Comparison of ENCODE assay signal across 23 cellular contexts in the genomic region with DNA sequence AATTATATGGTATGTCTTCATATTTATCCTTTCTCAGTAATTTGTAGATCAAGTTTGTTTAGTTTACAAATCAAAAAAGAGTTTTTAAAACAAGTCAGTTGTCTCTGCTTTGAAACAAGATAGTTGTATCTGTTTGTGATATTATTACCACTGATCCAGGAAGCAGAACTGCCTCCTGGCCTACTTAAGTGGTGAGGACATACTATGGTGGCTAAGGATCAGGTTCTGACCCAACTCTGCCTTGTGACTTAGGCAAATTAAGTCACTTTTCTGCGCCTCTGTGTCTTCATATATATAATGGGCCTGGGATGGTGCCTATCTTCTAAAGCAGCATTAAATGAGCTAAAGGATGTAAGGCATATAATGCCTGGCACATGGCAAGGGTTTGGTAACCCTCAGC.
"Had no signal": no experiment of that assay in that cellular context is flagged by ENCODE, and none has a peak within 500 bp of the region (broad histone marks: within the 10 kb centered on the region; RNA-seq: fewer than 3 reads in every experiment).

No MANE protein-coding gene starts in this region.

- H2AFZ ChIP-seq: hepatocyte had no signal

- H3K27me3 ChIP-seq: hepatocyte, left lung, spleen, tibial artery, vagina had no signal

- H3K4me3 Mint-ChIP-seq: activated CD4-positive, alpha-beta T cell treated with anti-CD3 and anti-CD28 coated beads, Interleukin-2, amount 10 ng/mL, durations not matched to agents 7 days and 5 days; activated CD8-positive, alpha-beta memory T cell treated with anti-CD3 and anti-CD28 coated beads, Interleukin-2, amount 10 ng/mL, durations not matched to agents 7 days and 5 days; activated CD8-positive, alpha-beta T cell treated with anti-CD3 and anti-CD28 coated beads for 36 hours; activated naive CD4-positive, alpha-beta T cell treated with anti-CD3 and anti-CD28 coated beads, Interleukin-2, amount 10 ng/mL, durations not matched to agents 7 days and 5 days; immature natural killer cell; memory B cell; nephron had no signal

- H3K36me3 ChIP-seq: left lung, tibial artery, vagina had no signal

- H3K4me1 Mint-ChIP-seq: activated CD4-positive, alpha-beta T cell treated with anti-CD3 and anti-CD28 coated beads, Interleukin-2, amount 10 ng/mL, durations not matched to agents 7 days and 5 days; activated CD8-positive, alpha-beta memory T cell treated with anti-CD3 and anti-CD28 coated beads, Interleukin-2, amount 10 ng/mL, durations not matched to agents 7 days and 5 days; activated naive CD4-positive, alpha-beta T cell treated with anti-CD3 and anti-CD28 coated beads, Interleukin-2, amount 10 ng/mL, durations not matched to agents 7 days and 5 days; immature natural killer cell had no signal

- H3K4me2 ChIP-seq: hepatocyte had no signal

- H3K27ac Mint-ChIP-seq: activated CD4-positive, alpha-beta T cell treated with anti-CD3 and anti-CD28 coated beads, Interleukin-2, amount 10 ng/mL, durations not matched to agents 7 days and 5 days; activated CD8-positive, alpha-beta memory T cell treated with anti-CD3 and anti-CD28 coated beads, Interleukin-2, amount 10 ng/mL, durations not matched to agents 7 days and 5 days; activated CD8-positive, alpha-beta T cell treated with anti-CD3 and anti-CD28 coated beads for 36 hours; activated naive CD4-positive, alpha-beta T cell treated with anti-CD3 and anti-CD28 coated beads, Interleukin-2, amount 10 ng/mL, durations not matched to agents 7 days and 5 days; immature natural killer cell; memory B cell had no signal

- H3K27me3 Mint-ChIP-seq: activated CD8-positive, alpha-beta memory T cell treated with anti-CD3 and anti-CD28 coated beads, Interleukin-2, amount 10 ng/mL, durations not matched to agents 7 days and 5 days; activated CD8-positive, alpha-beta T cell treated with anti-CD3 and anti-CD28 coated beads for 36 hours; activated naive CD4-positive, alpha-beta T cell treated with anti-CD3 and anti-CD28 coated beads, Interleukin-2, amount 10 ng/mL, durations not matched to agents 7 days and 5 days; memory B cell had no signal

- H3K36me3 Mint-ChIP-seq: activated CD8-positive, alpha-beta memory T cell treated with anti-CD3 and anti-CD28 coated beads, Interleukin-2, amount 10 ng/mL, durations not matched to agents 7 days and 5 days; activated naive CD4-positive, alpha-beta T cell treated with anti-CD3 and anti-CD28 coated beads, Interleukin-2, amount 10 ng/mL, durations not matched to agents 7 days and 5 days; immature natural killer cell had no signal

- DNase-seq: activated CD4-positive, alpha-beta T cell treated with anti-CD3 and anti-CD28 coated beads, Interleukin-2, amount 10 ng/mL, durations not matched to agents 7 days and 5 days; activated CD8-positive, alpha-beta memory T cell treated with anti-CD3 and anti-CD28 coated beads, Interleukin-2, amount 10 ng/mL, durations not matched to agents 7 days and 5 days; activated CD8-positive, alpha-beta T cell treated with anti-CD3 and anti-CD28 coated beads for 36 hours; activated effector memory CD4-positive, alpha-beta T cell treated with anti-CD3 and anti-CD28 coated beads, Interleukin-2, amount 50 U/mL, for 16 hours; activated naive CD4-positive, alpha-beta T cell treated with anti-CD3 and anti-CD28 coated beads, Interleukin-2, amount 10 ng/mL, durations not matched to agents 7 days and 5 days; activated T-cell treated with anti-CD3 and anti-CD28 coated beads for 4 hours; cerebellar nuclear complex; cortex of kidney; immature natural killer cell; left lung; nucleus accumbens; retina; spleen; stimulated activated CD4-positive, alpha-beta T cell treated with anti-CD3 and anti-CD28 coated beads, Interleukin-4, amount 100 ng/mL, for 1 hour; stimulated activated naive CD4-positive, alpha-beta T cell treated with Interleukin-2 at 50 U/mL for 16 hours; tibial artery had no signal

- H3K9me3 Mint-ChIP-seq: activated CD4-positive, alpha-beta T cell treated with anti-CD3 and anti-CD28 coated beads, Interleukin-2, amount 10 ng/mL, durations not matched to agents 7 days and 5 days; activated CD8-positive, alpha-beta T cell treated with anti-CD3 and anti-CD28 coated beads for 36 hours; activated naive CD4-positive, alpha-beta T cell treated with anti-CD3 and anti-CD28 coated beads, Interleukin-2, amount 10 ng/mL, durations not matched to agents 7 days and 5 days; immature natural killer cell; memory B cell; nephron had no signal

- H3K4me3 ChIP-seq: hepatocyte, left lung, spleen, tibial artery, vagina had no signal

- H3K9me3 ChIP-seq: left lung, spleen, tibial artery, vagina had no signal

- H3K27ac ChIP-seq: epithelial cell of prostate, hepatocyte, left lung, tibial artery, vagina, VCaP had no signal

- ATAC-seq: activated CD4-positive, CD25-positive, alpha-beta regulatory T cell treated with anti-CD3 and anti-CD28 coated beads, Interleukin-2, amount 50 U/mL, for 24 hours; activated CD8-positive, alpha-beta memory T cell treated with anti-CD3 and anti-CD28 coated beads, Interleukin-2, amount 10 ng/mL, durations not matched to agents 7 days and 5 days; activated CD8-positive, alpha-beta T cell treated with anti-CD3 and anti-CD28 coated beads for 36 hours; left lung had no signal

- H3K4me1 ChIP-seq: tibial artery had no signal
